12 cellular contexts compared by ENCODE assay signal in genomic region chr6:84618046-84618752, GRCh38.
A peak's percentile ranks its signal among the peaks of the same experiment; 100 is the strongest.
DNase-seq lines count a peak whose midpoint lies in the region; ATAC-seq and TF ChIP-seq lines count a peak whose summit lies in the region.
"Had no signal": no experiment of that assay in that cellular context is flagged by ENCODE, and none has a peak within 500 bp of the region (broad histone marks: within the 10 kb centered on the region; RNA-seq: fewer than 3 reads in every experiment).

No MANE protein-coding gene starts in this region.

- H3K9me3 Mint-ChIP-seq in CD8-positive, alpha-beta T cell: peaks cover 13% of the 10 kb centered on the region

- WGBS in thymus: 81% methylated on average over 8 of the region's 8 CpGs

- in situ Hi-C loops in brain microvascular endothelial cell (cut with HindIII; ENCODE audit: low pct_ligation_motif_present, low sequenced_read_pairs): no loop called here

- H3K36me3 ChIP-seq in brain microvascular endothelial cell (replicated peaks) (no peaks in the 10 kb centered on the region), right atrium auricular region (no peaks in the 10 kb centered on the region), thymus (ENCODE audit: control insufficient read depth, insufficient read depth) (no peaks in the 10 kb centered on the region)
- no peaks in the 10 kb centered on the region for H3K36me3 ChIP-seq in CD8-positive, alpha-beta T cell (ENCODE audit: insufficient read depth, low read length)
- H3K36me3 ChIP-seq: pancreas had no signal

- H3K27ac ChIP-seq in brain microvascular endothelial cell (peak overlapping the region; percentile 97), right atrium auricular region (peak overlapping the region; percentile 65 to 73), thymus (ENCODE audit: low read depth) (peak overlapping the region; percentile 20)
- H3K27ac ChIP-seq in CD8-positive, alpha-beta T cell (ENCODE audit: low read depth, low read length): no peak overlapping the region
- H3K27ac ChIP-seq: HL-60, pancreas had no signal

- TF ChIP-seq CTCF in brain microvascular endothelial cell (IDR thresholded peaks at IDR 0.05; ENCODE audit: low read depth, low read length, missing control alignments) (no peak), right atrium auricular region (IDR thresholded peaks at IDR 0.05) (no peak)
- TF ChIP-seq CTCF in CD8-positive, alpha-beta T cell (IDR thresholded peaks at IDR 0.05): no peak

- H3K27me3 ChIP-seq in brain microvascular endothelial cell (replicated peaks): no peaks in the 10 kb centered on the region
- H3K27me3 ChIP-seq in right atrium auricular region: no peaks in the 10 kb centered on the region
- H3K27me3 ChIP-seq in thymus (ENCODE audit: control insufficient read depth, insufficient read depth): no peaks in the 10 kb centered on the region
- H3K27me3 ChIP-seq in CD8-positive, alpha-beta T cell (ENCODE audit: insufficient read depth, low read length): no peaks in the 10 kb centered on the region
- H3K27me3 ChIP-seq: pancreas had no signal

- CTCF ChIA-PET in CD8-positive, alpha-beta T cell (lab: Charles Lee): no interaction called here

- H3K9me3 ChIP-seq in right atrium auricular region: peaks cover 0 to 7% of the 10 kb centered on the region in 2 donors
- no peaks in the 10 kb centered on the region for H3K9me3 ChIP-seq in thymus (ENCODE audit: control insufficient read depth)
- no peaks in the 10 kb centered on the region for H3K9me3 ChIP-seq in CD8-positive, alpha-beta T cell (ENCODE audit: low read length)
- H3K9me3 ChIP-seq: pancreas had no signal

- no peaks in the 10 kb centered on the region for H3K4me1 Mint-ChIP-seq in CD8-positive, alpha-beta T cell (ENCODE audit: low read depth)

- H3K4me3 ChIP-seq in brain microvascular endothelial cell (ENCODE audit: low read depth, low read length) (no peak overlapping the region), right atrium auricular region (no peak overlapping the region), thymus (ENCODE audit: low read length) (no peak overlapping the region)
- no peak overlapping the region for H3K4me3 ChIP-seq in CD8-positive, alpha-beta T cell (ENCODE audit: low read depth, low read length)
- H3K4me3 ChIP-seq: pancreas had no signal

- H3K27ac Mint-ChIP-seq in CD8-positive, alpha-beta T cell: no peak overlapping the region

- DNase-seq in HS-27A (ENCODE audit: low read depth) (peak; percentile 40), brain microvascular endothelial cell (peak; percentile 67), right atrium auricular region (ENCODE audit: low spot score) (no peak), cerebellar nuclear complex (lab: John Stamatoyannopoulos, UW) (no peak)
- no peak for DNase-seq in CD8-positive, alpha-beta T cell
- DNase-seq: activated T-cell treated with anti-CD3 and anti-CD28 coated beads, Interleukin-2, amount 50 U/mL, for 1 hour; NCI-H1436; pancreas had no signal

- no peak for ATAC-seq in CD8-positive, alpha-beta T cell
- no peak for ATAC-seq in HG02981 (IDR thresholded peaks at IDR 0.05; ENCODE audit: unreplicated experiment)
- ATAC-seq: HCT116, pancreas had no signal

- no peaks in the 10 kb centered on the region for H3K36me3 Mint-ChIP-seq in CD8-positive, alpha-beta T cell

- H3K27me3 Mint-ChIP-seq in CD8-positive, alpha-beta T cell (ENCODE audit: low read depth): no peaks in the 10 kb centered on the region

- no peaks in the 10 kb centered on the region for H3K4me1 ChIP-seq in right atrium auricular region
- H3K4me1 ChIP-seq in thymus (ENCODE audit: control insufficient read depth, insufficient read depth, low read length): no peaks in the 10 kb centered on the region
- H3K4me1 ChIP-seq in CD8-positive, alpha-beta T cell (ENCODE audit: insufficient read depth, low read length): no peaks in the 10 kb centered on the region
- H3K4me1 ChIP-seq: pancreas had no signal

- intact Hi-C loops in CD8-positive, alpha-beta T cell (cut with DNase I, micrococcal nuclease): no loop called here

- POLR2A ChIA-PET in CD8-positive, alpha-beta T cell (lab: Charles Lee): no interaction called here

- no peak overlapping the region for H3K4me3 Mint-ChIP-seq in CD8-positive, alpha-beta T cell

Comparison
In these comparisons a context has a peak if more than half of its experiments do, and no peak if none do; other contexts are left out.
1. DNase-seq: peak in HS-27A (single experiment) and brain microvascular endothelial cell (single experiment); none in right atrium auricular region (single experiment), CD8-positive, alpha-beta T cell (0 of 7) and cerebellar nuclear complex (0 of 2).